ENCODE assay signal across 17 cellular contexts in the genomic region with DNA sequence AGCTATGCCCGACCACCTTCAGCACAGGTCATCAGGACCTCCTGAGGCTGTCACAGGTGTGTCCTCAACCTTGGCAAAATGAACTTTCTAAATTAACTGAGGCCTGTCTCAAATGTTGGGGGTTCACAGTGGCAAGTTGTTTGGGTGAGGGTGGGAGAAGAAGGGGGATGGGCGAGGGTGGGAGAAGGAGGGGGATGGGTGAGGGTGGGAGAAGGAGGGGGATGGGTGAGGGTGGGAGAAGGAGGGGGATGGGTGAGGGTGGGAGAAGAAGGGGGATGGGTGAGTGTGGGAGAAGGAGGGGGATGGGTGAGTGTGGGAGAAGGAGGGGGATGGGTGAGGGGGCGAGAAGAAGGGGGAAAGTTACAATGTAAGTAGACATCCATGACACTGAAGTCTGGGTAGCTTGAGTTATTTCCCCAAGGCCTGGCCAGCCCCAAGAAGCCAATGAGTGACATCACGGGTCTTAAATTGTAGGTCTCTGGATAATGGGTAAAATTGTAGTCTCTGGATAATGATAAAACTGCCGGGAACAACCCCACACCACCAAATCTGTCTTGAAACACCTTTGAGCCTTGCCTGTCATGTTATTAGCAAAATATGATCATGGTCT. TPM values are rescaled to one million over a fixed set of nuclear protein-coding genes. Genes with fewer than 3 reads are reported as not detected.
A peak's percentile ranks its signal among the peaks of the same experiment; 100 is the strongest.
DNase-seq lines count a peak whose midpoint lies in the region; ATAC-seq and FAIRE-seq lines count a peak whose summit lies in the region.
"Had no signal": no experiment of that assay in that cellular context is flagged by ENCODE, and none has a peak within 500 bp of the region (broad histone marks: within the 10 kb centered on the region; RNA-seq: fewer than 3 reads in every experiment).

No MANE protein-coding gene starts in this region.

- no peak overlapping the region for H3K9ac ChIP-seq in adipocyte (ENCODE audit: low read length)
- H3K9ac ChIP-seq: parathyroid adenoma had no signal

- H3K9me3 ChIP-seq in adipocyte (ENCODE audit: control insufficient read depth, low read length) = no peaks in the 10 kb centered on the region
- H3K9me3 ChIP-seq: tibial nerve had no signal

- H3K4me1 ChIP-seq in adipocyte (ENCODE audit: control insufficient read depth, insufficient read depth, low read length) = peaks cover 8% of the 10 kb centered on the region
- H3K4me1 ChIP-seq: parathyroid adenoma had no signal

- no peaks in the 10 kb centered on the region for H3K27me3 ChIP-seq in adipocyte (replicated peaks; ENCODE audit: control insufficient read depth, insufficient read depth, low read length)
- H3K27me3 ChIP-seq: tibial nerve had no signal

- no peak overlapping the region for H3K4me3 ChIP-seq in adipocyte (ENCODE audit: low read length)
- H3K4me3 ChIP-seq: lung, tibial nerve had no signal

- peak; percentile 2 to 7 for DNase-seq in stimulated activated CD4-positive, alpha-beta T cell treated with anti-CD3 and anti-CD28 coated beads, Interleukin-15, amount 100 ng/mL, for 48 hours (ENCODE audit: low read depth in 2 of 2)
- DNase-seq in stimulated activated CD4-positive, alpha-beta T cell treated with anti-CD3 and anti-CD28 coated beads, Interleukin-4, amount 100 ng/mL, for 1 hour = no peak
- DNase-seq in HK-2 (ENCODE audit: unreplicated experiment) (peak; percentile 2), adipocyte (ENCODE audit: low read depth) (peak; percentile 9), urothelium cell line (ENCODE audit: low spot score) (no peak), COR-L47 (lab: John Stamatoyannopoulos, UW) (no peak), left ventricle myocardium superior (no peak)
- DNase-seq: activated CD8-positive, alpha-beta memory T cell treated with anti-CD3 and anti-CD28 coated beads, Interleukin-2, amount 10 ng/mL, durations not matched to agents 7 days and 5 days; H9; kidney; NCI-H1417; NCI-H510A; right cardiac atrium had no signal

- FAIRE-seq in urothelium cell line (lab: Jason Lieb, UNC) = peak; percentile 100
- FAIRE-seq: kidney, RCC 7860 had no signal

- no peak for ATAC-seq in left ventricle myocardium superior
- ATAC-seq: activated CD8-positive, alpha-beta memory T cell treated with anti-CD3 and anti-CD28 coated beads, Interleukin-2, amount 10 ng/mL, durations not matched to agents 7 days and 5 days had no signal

- no peaks in the 10 kb centered on the region for H3K36me3 ChIP-seq in adipocyte (ENCODE audit: control insufficient read depth, insufficient read depth, low read length, severe bottlenecking)
- H3K36me3 ChIP-seq: tibial nerve had no signal

- intact Hi-C loops in left ventricle myocardium superior (cut with micrococcal nuclease) = no loop called here

RNA-seq across cellular contexts. Expression of gene TIMM21, which starts 56.3 kb away (rescaled TPM):
- 163 TPM for total RNA-seq in left ventricle myocardium superior

RNA-seq across cellular contexts. Expression of gene FBXO15, which starts 57.0 kb away (rescaled TPM):
- not detected for total RNA-seq in left ventricle myocardium superior

Comparison
In these comparisons a context has a peak if more than half of its experiments do, and no peak if none do; other contexts are left out.
1. DNase-seq: peak in stimulated activated CD4-positive, alpha-beta T cell treated with anti-CD3 and anti-CD28 coated beads, Interleukin-15, amount 100 ng/mL, for 48 hours (2 of 2), HK-2 (single experiment) and adipocyte (single experiment); none in stimulated activated CD4-positive, alpha-beta T cell treated with anti-CD3 and anti-CD28 coated beads, Interleukin-4, amount 100 ng/mL, for 1 hour (single experiment), urothelium cell line (single experiment), COR-L47 (single experiment) and left ventricle myocardium superior (single experiment).